19 cellular contexts compared by ENCODE assay signal in genomic region chr5:141805874-141806273, GRCh38.
DNase-seq lines count a peak whose midpoint lies in the region; ATAC-seq and TF ChIP-seq lines count a peak whose summit lies in the region.
"Had no signal": no experiment of that assay in that cellular context is flagged by ENCODE, and none has a peak within 500 bp of the region (broad histone marks: within the 10 kb centered on the region; RNA-seq: fewer than 3 reads in every experiment).

No MANE protein-coding gene starts in this region.

- TF ChIP-seq CTCF in brain microvascular endothelial cell (IDR thresholded peaks at IDR 0.05; ENCODE audit: low read depth, low read length, missing control alignments) (peak; percentile 5), left ventricle myocardium inferior (IDR thresholded peaks at IDR 0.05; ENCODE audit: borderline replicate concordance) (no peak), parathyroid adenoma (IDR thresholded peaks at IDR 0.05) (no peak), omental fat pad (IDR thresholded peaks at IDR 0.05) (no peak)

- H3K4me1 ChIP-seq in BLaER1 (peaks cover 21% of the 10 kb centered on the region), left ventricle myocardium inferior (peaks cover 51% of the 10 kb centered on the region), parathyroid adenoma (peaks cover 7% of the 10 kb centered on the region)
- H3K4me1 ChIP-seq: prostate gland, transverse colon had no signal

- H3K27me3 ChIP-seq in BLaER1, result 0 out of 2 replicates have a peak, but pooled peaks cover 4% of the 10 kb centered on the region
- H3K27me3 ChIP-seq in brain microvascular endothelial cell (replicated peaks), result peaks cover 34% of the 10 kb centered on the region
- H3K27me3 ChIP-seq in left ventricle myocardium inferior (ENCODE audit: low read depth), result peaks cover 68% of the 10 kb centered on the region
- no peaks in the 10 kb centered on the region for H3K27me3 ChIP-seq in parathyroid adenoma (ENCODE audit: control insufficient read depth, insufficient read depth, low read length)

- ATAC-seq in GM19395 (IDR thresholded peaks at IDR 0.05; ENCODE audit: unreplicated experiment) (no peak), HG02970 (IDR thresholded peaks at IDR 0.05; ENCODE audit: low FRiP score, unreplicated experiment) (no peak), omental fat pad (ENCODE audit: low FRiP score) (no peak), GM21723 (IDR thresholded peaks at IDR 0.05; ENCODE audit: unreplicated experiment) (no peak)
- ATAC-seq: activated CD8-positive, alpha-beta memory T cell treated with anti-CD3 and anti-CD28 coated beads, Interleukin-2, amount 10 ng/mL, durations not matched to agents 7 days and 5 days; activated T-helper 17 cell treated with anti-CD3 and anti-CD28 coated beads, Interleukin-2, amount 50 U/mL, for 72 hours; naive thymus-derived CD8-positive, alpha-beta T cell; stimulated activated effector memory CD8-positive, alpha-beta T cell treated with anti-CD3 and anti-CD28 coated beads, Interleukin-12 subunit alpha, Interleukin-12 subunit beta, amount 100 ng/mL, for 72 hours had no signal

- no peak overlapping the region for H3K27ac ChIP-seq in BLaER1
- H3K27ac ChIP-seq in brain microvascular endothelial cell, result no peak overlapping the region
- H3K27ac ChIP-seq in left ventricle myocardium inferior (replicated peaks), result peak overlapping the region; percentile 90
- H3K27ac ChIP-seq in parathyroid adenoma, result peak overlapping the region; percentile 75
- H3K27ac ChIP-seq: PC-9, prostate gland, SK-N-MC had no signal

- no peaks in the 10 kb centered on the region for H3K79me2 ChIP-seq in parathyroid adenoma

- H2AFZ ChIP-seq in parathyroid adenoma, result no peak overlapping the region
- H2AFZ ChIP-seq: PC-9 had no signal

- H3K9ac ChIP-seq in BLaER1 (peak overlapping the region; percentile 12; the same call in 1 of the 2 replicates), parathyroid adenoma (no peak overlapping the region)

- H3K9me3 ChIP-seq in BLaER1 (no peaks in the 10 kb centered on the region), left ventricle myocardium inferior (replicated peaks) (no peaks in the 10 kb centered on the region), parathyroid adenoma (ENCODE audit: control insufficient read depth, low read length) (no peaks in the 10 kb centered on the region)
- H3K9me3 ChIP-seq: prostate gland, transverse colon had no signal

- DNase-seq in brain microvascular endothelial cell (no peak), left ventricle myocardium inferior (peak; percentile 54), omental fat pad (ENCODE audit: low spot score) (no peak)
- DNase-seq: activated CD8-positive, alpha-beta memory T cell treated with anti-CD3 and anti-CD28 coated beads, Interleukin-2, amount 10 ng/mL, durations not matched to agents 7 days and 5 days; C1 segment of cervical spinal cord; foreskin fibroblast; naive thymus-derived CD8-positive, alpha-beta T cell; NCI-H774; PC-9; transverse colon had no signal

- H3K4me3 ChIP-seq in BLaER1 (no peak overlapping the region), brain microvascular endothelial cell (ENCODE audit: low read depth, low read length) (no peak overlapping the region), left ventricle myocardium inferior (no peak overlapping the region), parathyroid adenoma (ENCODE audit: low read depth, low read length) (no peak overlapping the region)
- H3K4me3 ChIP-seq: PC-9, prostate gland, SK-N-MC, transverse colon had no signal

- H4K20me1 ChIP-seq in BLaER1, result no peaks in the 10 kb centered on the region

- peak overlapping the region; percentile 53 for H3K4me2 ChIP-seq in BLaER1
- no peak overlapping the region for H3K4me2 ChIP-seq in parathyroid adenoma (ENCODE audit: low read length)
- H3K4me2 ChIP-seq: PC-9 had no signal

- in situ Hi-C loops in brain microvascular endothelial cell (cut with HindIII; ENCODE audit: low pct_ligation_motif_present, low sequenced_read_pairs), result no loop called here

- H3K36me3 ChIP-seq in BLaER1, result no peaks in the 10 kb centered on the region
- H3K36me3 ChIP-seq in brain microvascular endothelial cell (replicated peaks), result no peaks in the 10 kb centered on the region
- H3K36me3 ChIP-seq in left ventricle myocardium inferior, result no peaks in the 10 kb centered on the region
- no peaks in the 10 kb centered on the region for H3K36me3 ChIP-seq in parathyroid adenoma (ENCODE audit: control insufficient read depth, insufficient read depth, low read length)
- H3K36me3 ChIP-seq: prostate gland, transverse colon had no signal

- intact Hi-C loops in left ventricle myocardium inferior (cut with micrococcal nuclease), result no loop called here

Comparison
In these comparisons a context has a peak if more than half of its experiments do, and no peak if none do; other contexts are left out.
1. H3K27ac ChIP-seq: peak in left ventricle myocardium inferior (single experiment) and parathyroid adenoma (single experiment); none in BLaER1 (single experiment) and brain microvascular endothelial cell (single experiment).